ENCODE assay signal across 8 cellular contexts in genomic region chr2:131682945-131683330, GRCh38.
DNase-seq lines count a peak whose midpoint lies in the region; ATAC-seq, FAIRE-seq and TF ChIP-seq lines count a peak whose summit lies in the region.
"Not testable (repeated sequence)": the region's sequence is repeated elsewhere in the genome, so short reads cannot be mapped to it uniquely, and the experiment has no call there.

No MANE protein-coding gene starts in this region.

- not testable (repeated sequence) for H3K9me3 ChIP-seq in keratinocyte (ENCODE audit: control insufficient read depth, low read depth, low read length)

- H2AFZ ChIP-seq in keratinocyte (ENCODE audit: control insufficient read depth, low read length) = peak overlapping the region; percentile 99

- H3K79me2 ChIP-seq in keratinocyte (ENCODE audit: control insufficient read depth, insufficient read depth, low read length) = peaks cover 14% of the 10 kb centered on the region

- peaks cover 23% of the 10 kb centered on the region for H3K4me1 ChIP-seq in keratinocyte (ENCODE audit: control insufficient read depth, extremely low read depth, insufficient read depth, low read length)

- intact Hi-C loops in activated CD4-positive, alpha-beta T cell treated with anti-CD3 and anti-CD28 coated beads for 36 hours (cut with DNase I, micrococcal nuclease) = loop anchor here (1.0 to 5.0 kb wide), 2 partner anchors 9 to 591 kb away; partner anchors contain the start of gene FAM168B (in 1 of the 2)
- intact Hi-C loops in dorsolateral prefrontal cortex (cut with DNase I) = loop anchor here in 1 of 2 donors (5.0 kb wide), 1 partner anchor 119 kb away; no protein-coding TSS in a partner anchor

- peak overlapping the region; percentile 98 for H3K4me3 ChIP-seq in AG09309 (ENCODE audit: control insufficient read depth, low read depth, low read length)
- peak overlapping the region; percentile 75 for H3K4me3 ChIP-seq in NB4 (ENCODE audit: low read depth, low read length)
- peak overlapping the region; percentile 52 to 93 (median 76) for H3K4me3 ChIP-seq in dorsolateral prefrontal cortex
- peak overlapping the region; percentile 69 to 85 (median 81) for H3K4me3 ChIP-seq in keratinocyte (ENCODE audit: control insufficient read depth in 2 of 3, extremely low read depth in 1 of 3, insufficient read depth in 2 of 3, low read depth in 1 of 3, low read length in 3 of 3)

- peak; percentile 39 for ATAC-seq in GM19023 (IDR thresholded peaks at IDR 0.05; ENCODE audit: unreplicated experiment)
- peak; percentile 49 for ATAC-seq in HG02938 (IDR thresholded peaks at IDR 0.05; ENCODE audit: unreplicated experiment)
- ATAC-seq in activated CD4-positive, alpha-beta T cell treated with anti-CD3 and anti-CD28 coated beads for 36 hours = peak; percentile 27

- not testable (repeated sequence) for H3K36me3 Mint-ChIP-seq in activated CD4-positive, alpha-beta T cell treated with anti-CD3 and anti-CD28 coated beads for 36 hours (ENCODE audit: low read depth)

- H3K36me3 ChIP-seq in keratinocyte (ENCODE audit: control insufficient read depth in 2 of 2, extremely low read depth in 1 of 2, insufficient read depth in 2 of 2, low read length in 2 of 2) = not testable (repeated sequence)

- not testable (repeated sequence) for H3K9me1 ChIP-seq in keratinocyte (ENCODE audit: control insufficient read depth, extremely low read depth, insufficient read depth, low read length)

- not testable (repeated sequence) for H3K9me3 Mint-ChIP-seq in activated CD4-positive, alpha-beta T cell treated with anti-CD3 and anti-CD28 coated beads for 36 hours (ENCODE audit: low read depth)

- CTCF ChIA-PET in activated CD4-positive, alpha-beta T cell treated with anti-CD3 and anti-CD28 coated beads for 36 hours (lab: Charles Lee) = interaction anchor here (0.6 to 2.9 kb wide), 4 partner anchors 9 to 120 kb away, joined by 3 to 18 read pairs (median 3); no protein-coding TSS in a partner anchor

- not testable (repeated sequence) for H4K20me1 ChIP-seq in keratinocyte (ENCODE audit: control insufficient read depth, extremely low read depth, insufficient read depth, low read length)

- H3K4me1 Mint-ChIP-seq in activated CD4-positive, alpha-beta T cell treated with anti-CD3 and anti-CD28 coated beads for 36 hours = peaks cover 32% of the 10 kb centered on the region

- H3K4me2 ChIP-seq in keratinocyte (ENCODE audit: control insufficient read depth, extremely low read depth, insufficient read depth, low read depth, low read length) = peak overlapping the region; percentile 61

- H3K9ac ChIP-seq in keratinocyte (ENCODE audit: control insufficient read depth, extremely low read depth, insufficient read depth, low read length) = peak overlapping the region; percentile 67

- TF ChIP-seq CTCF in AG09309 (IDR thresholded peaks at IDR 0.05; ENCODE audit: control insufficient read depth, insufficient read depth, low read depth, low read length, missing control alignments); NB4 (IDR thresholded peaks at IDR 0.05; ENCODE audit: low read depth, low read length); keratinocyte (optimal IDR thresholded peaks at IDR 0.05 in 1 of 3, IDR thresholded peaks at IDR 0.05 in 1 of 3, conservative IDR thresholded peaks at IDR 0.05 in 1 of 3; ENCODE audit: extremely low read depth in 1 of 3, insufficient read depth in 2 of 3, low read length in 3 of 3): not testable (repeated sequence)
- TF ChIP-seq CTCF in dorsolateral prefrontal cortex (IDR thresholded peaks at IDR 0.05 in 54 of 56, conservative IDR thresholded peaks at IDR 0.05 in 2 of 56; ENCODE audit: low read depth in 1 of 56, partially characterized antibody in 56 of 56) = peak in 1 of 56 donors; percentile 20

- not testable (repeated sequence) for H3K27me3 Mint-ChIP-seq in activated CD4-positive, alpha-beta T cell treated with anti-CD3 and anti-CD28 coated beads for 36 hours

- peak overlapping the region; percentile 76 for H3K27ac Mint-ChIP-seq in activated CD4-positive, alpha-beta T cell treated with anti-CD3 and anti-CD28 coated beads for 36 hours

- H3K27me3 ChIP-seq in dorsolateral prefrontal cortex; keratinocyte (ENCODE audit: control insufficient read depth, extremely low read depth, insufficient read depth, low read length): not testable (repeated sequence)

- POLR2A ChIA-PET in activated CD4-positive, alpha-beta T cell treated with anti-CD3 and anti-CD28 coated beads for 36 hours (lab: Charles Lee) = not testable (repeated sequence)

- H3K4me3 Mint-ChIP-seq in activated CD4-positive, alpha-beta T cell treated with anti-CD3 and anti-CD28 coated beads for 36 hours = peak overlapping the region; percentile 82

- not testable (repeated sequence) for TF ChIP-seq POLR2A in NB4 (IDR thresholded peaks at IDR 0.05; ENCODE audit: extremely low read depth, insufficient read length)

- H3K27ac ChIP-seq in dorsolateral prefrontal cortex = peak overlapping the region in 51 of 59 donors; percentile 27 to 91 (median 73)
- peak overlapping the region; percentile 63 for H3K27ac ChIP-seq in keratinocyte (ENCODE audit: control insufficient read depth, insufficient read depth, low read length)

- dilution Hi-C loops in keratinocyte (cut with MboI; ENCODE audit: extremely low pct_ligation_motif_present, low sequenced_read_pairs) = not testable (repeated sequence)

- not testable (repeated sequence) for DNase-seq in AG09309 (ENCODE audit: low read depth); keratinocyte (ENCODE audit: low read depth, low spot score)
- DNase-seq in NB4 (ENCODE audit: low read depth) (peak; percentile 72), dorsolateral prefrontal cortex (peak in 8 of 10 donors; percentile 28 to 60 (median 51)), retina (peak; percentile 77)
- peak; percentile 53 for DNase-seq in activated CD4-positive, alpha-beta T cell treated with anti-CD3 and anti-CD28 coated beads for 36 hours

- FAIRE-seq in keratinocyte (lab: Jason Lieb, UNC) = not testable (repeated sequence)
